Comparison of ENCODE assay signal across 27 cellular contexts in the genomic region with DNA sequence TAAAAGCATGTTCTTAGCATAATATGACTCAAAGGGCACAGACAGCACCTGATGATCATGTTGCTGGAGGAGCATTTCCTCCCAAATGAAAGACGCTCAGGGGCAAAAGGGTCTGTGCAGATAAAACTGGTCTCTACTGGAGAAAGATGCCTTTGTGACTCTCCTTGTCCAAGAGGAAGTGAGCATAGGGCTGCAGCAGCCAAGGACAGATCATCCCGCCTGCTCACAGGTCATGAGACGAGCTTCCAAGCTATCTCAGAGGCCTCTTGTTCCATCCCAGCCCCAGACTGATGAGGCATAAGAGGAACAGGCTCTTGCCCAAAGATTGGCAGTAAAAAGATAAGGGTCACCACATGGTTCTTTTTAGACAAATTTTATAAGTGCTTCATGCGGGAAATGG.
"Had no signal": no experiment of that assay in that cellular context is flagged by ENCODE, and none has a peak within 500 bp of the region (broad histone marks: within the 10 kb centered on the region; RNA-seq: fewer than 3 reads in every experiment).

No MANE protein-coding gene starts in this region.

- H3K4me1 ChIP-seq: adrenal gland, body of pancreas, pancreas, psoas muscle, sigmoid colon, upper lobe of left lung had no signal

- H3K9me3 Mint-ChIP-seq: activated naive CD4-positive, alpha-beta T cell treated with anti-CD3 and anti-CD28 coated beads for 36 hours; activated naive CD8-positive, alpha-beta T cell treated with anti-CD3 and anti-CD28 coated beads for 36 hours; naive thymus-derived CD8-positive, alpha-beta T cell; neural crest cell; stimulated activated effector memory CD8-positive, alpha-beta T cell treated with anti-CD3 and anti-CD28 coated beads, Interleukin-12 subunit alpha, Interleukin-12 subunit beta, amount 100 ng/mL, for 72 hours; stimulated activated naive CD8-positive, alpha-beta T cell treated with anti-CD3 and anti-CD28 coated beads, Interleukin-15, Interleukin-2, amounts not matched to agents 100 ng/mL and 50 ng/mL, for 24 hours; T-helper 2 cell treated with Interferon-gamma antibody and Interleukin-4, amounts not matched to agents 5 μg/mL and 100 μg/mL, for 36 hours had no signal

- ATAC-seq: body of pancreas; left colon; naive thymus-derived CD8-positive, alpha-beta T cell; pancreas; psoas muscle; stimulated activated effector memory CD8-positive, alpha-beta T cell treated with anti-CD3 and anti-CD28 coated beads, Interleukin-12 subunit alpha, Interleukin-12 subunit beta, amount 100 ng/mL, for 72 hours; WTC11 had no signal

- H3K4me1 Mint-ChIP-seq: activated naive CD8-positive, alpha-beta T cell treated with anti-CD3 and anti-CD28 coated beads for 36 hours; memory B cell; stimulated activated effector memory CD8-positive, alpha-beta T cell treated with anti-CD3 and anti-CD28 coated beads, Interleukin-12 subunit alpha, Interleukin-12 subunit beta, amount 100 ng/mL, for 72 hours had no signal

- H3K27ac ChIP-seq: adrenal gland, body of pancreas, coronary artery, pancreas, psoas muscle, sigmoid colon, thyroid gland, upper lobe of left lung had no signal

- H3K36me3 ChIP-seq: adrenal gland, pancreas, sigmoid colon, thyroid gland, upper lobe of left lung had no signal

- DNase-seq: activated effector memory CD4-positive, alpha-beta T cell treated with anti-CD3 and anti-CD28 coated beads, Interleukin-2, amount 50 U/mL, for 16 hours; activated naive CD4-positive, alpha-beta T cell treated with anti-CD3 and anti-CD28 coated beads for 36 hours; activated naive CD8-positive, alpha-beta T cell treated with anti-CD3 and anti-CD28 coated beads for 36 hours; adrenal gland; aorta; body of pancreas; hippocampal formation; left colon; naive thymus-derived CD8-positive, alpha-beta T cell; pancreas; psoas muscle; sigmoid colon; small intestine; stimulated activated CD4-positive, alpha-beta T cell treated with anti-CD3 and anti-CD28 coated beads, Interleukin-4, amount 100 ng/mL, for 24 hours; T-helper 1 cell; thyroid gland; upper lobe of left lung had no signal

- H3K27ac Mint-ChIP-seq: activated naive CD4-positive, alpha-beta T cell treated with anti-CD3 and anti-CD28 coated beads for 36 hours; activated naive CD8-positive, alpha-beta T cell treated with anti-CD3 and anti-CD28 coated beads for 36 hours; memory B cell; stimulated activated effector memory CD8-positive, alpha-beta T cell treated with anti-CD3 and anti-CD28 coated beads, Interleukin-12 subunit alpha, Interleukin-12 subunit beta, amount 100 ng/mL, for 72 hours; stimulated activated naive CD8-positive, alpha-beta T cell treated with anti-CD3 and anti-CD28 coated beads, Interleukin-15, Interleukin-2, amounts not matched to agents 100 ng/mL and 50 ng/mL, for 24 hours; T-helper 2 cell treated with Interferon-gamma antibody and Interleukin-4, amounts not matched to agents 5 μg/mL and 100 μg/mL, for 36 hours; WTC11 had no signal

- H3K4me3 Mint-ChIP-seq: activated naive CD4-positive, alpha-beta T cell treated with anti-CD3 and anti-CD28 coated beads for 36 hours; activated naive CD8-positive, alpha-beta T cell treated with anti-CD3 and anti-CD28 coated beads for 36 hours; memory B cell; naive thymus-derived CD8-positive, alpha-beta T cell; neural crest cell; stimulated activated effector memory CD8-positive, alpha-beta T cell treated with anti-CD3 and anti-CD28 coated beads, Interleukin-12 subunit alpha, Interleukin-12 subunit beta, amount 100 ng/mL, for 72 hours; stimulated activated naive CD8-positive, alpha-beta T cell treated with anti-CD3 and anti-CD28 coated beads, Interleukin-15, Interleukin-2, amounts not matched to agents 100 ng/mL and 50 ng/mL, for 24 hours; T-helper 2 cell treated with Interferon-gamma antibody and Interleukin-4, amounts not matched to agents 5 μg/mL and 100 μg/mL, for 36 hours; WTC11 had no signal

- H3K36me3 Mint-ChIP-seq: stimulated activated effector memory CD8-positive, alpha-beta T cell treated with anti-CD3 and anti-CD28 coated beads, Interleukin-12 subunit alpha, Interleukin-12 subunit beta, amount 100 ng/mL, for 72 hours; WTC11 had no signal

- FAIRE-seq: endothelial cell of umbilical vein, keratinocyte, pancreas, small intestine, TTC549 had no signal

- H3K27me3 Mint-ChIP-seq: activated naive CD8-positive, alpha-beta T cell treated with anti-CD3 and anti-CD28 coated beads for 36 hours; memory B cell; naive thymus-derived CD8-positive, alpha-beta T cell; stimulated activated naive CD8-positive, alpha-beta T cell treated with anti-CD3 and anti-CD28 coated beads, Interleukin-15, Interleukin-2, amounts not matched to agents 100 ng/mL and 50 ng/mL, for 24 hours had no signal

- H3K9me3 ChIP-seq: adrenal gland, body of pancreas, pancreas, psoas muscle, sigmoid colon, thyroid gland, upper lobe of left lung had no signal

- H3K27me3 ChIP-seq: adrenal gland, body of pancreas, pancreas, sigmoid colon, thyroid gland, upper lobe of left lung had no signal

- H3K4me3 ChIP-seq: adrenal gland, body of pancreas, coronary artery, pancreas, psoas muscle, sigmoid colon, thyroid gland, upper lobe of left lung had no signal
